25 cellular contexts compared by ENCODE assay signal in genomic region chr1:114694540-114695310, GRCh38. TPM values are rescaled to one million over a fixed set of nuclear protein-coding genes. Genes with fewer than 3 reads are reported as not detected.
"Had no signal": no experiment of that assay in that cellular context is flagged by ENCODE, and none has a peak within 500 bp of the region (broad histone marks: within the 10 kb centered on the region; RNA-seq: fewer than 3 reads in every experiment).

No MANE protein-coding gene starts in this region.

- DNase-seq: Kasumi-1, KG1, MV-4-11, NCI-H1048, NCI-H1105, NCI-H1417, NCI-H1436 treated with DMSO at 0.1 percent for 48 hours, NCI-H1694, NCI-H187 treated with DMSO at 0.1 percent for 48 hours, NCI-H2029 treated with DMSO at 0.1 percent for 48 hours, NCI-H2171 treated with DMSO at 0.1 percent for 48 hours, NCI-H345, NCI-H446 treated with DMSO at 0.1 percent for 48 hours, NCI-H510A treated with DMSO at 0.1 percent for 48 hours, NCI-H526, NCI-H82, PC-3, SHP77, SW 1271 had no signal

- ATAC-seq: Panc1, PC-3 had no signal

- H3K27ac ChIP-seq: RWPE1 had no signal

RNA-seq across cellular contexts. Expression of gene AMPD1, which starts 0.6 kb away (rescaled TPM):
- total RNA-seq: HT-29, M059J, OCI-LY7, PC-3, SK-MEL-5 had no signal

RNA-seq across cellular contexts. Expression of gene DENND2C, which starts 24.9 kb away (rescaled TPM):
- total RNA-seq: HT-29 had no signal
